Comparison of ENCODE assay signal across 8 cellular contexts in genomic region chr1:172443666-172444453, GRCh38. TPM values are rescaled to one million over a fixed set of nuclear protein-coding genes. Genes with fewer than 3 reads are reported as not detected.
DNase-seq lines count a peak whose midpoint lies in the region; ATAC-seq lines count a peak whose summit lies in the region.

PIGC (minus strand) TSS chr1:172444069; CDS start chr1:172442622, 1,447 bp downstream.

- DNase-seq in Ammon's horn (ENCODE audit: low spot score) (peak; percentile 95), NCI-H460 (ENCODE audit: extremely low read depth, low read depth) (peak; percentile 91), cerebellum (ENCODE audit: low spot score) (peak; percentile 90), kidney glomerular epithelial cell (lab: John Stamatoyannopoulos, UW) (peak; percentile 85)
- DNase-seq in activated CD4-positive, CD25-positive, alpha-beta regulatory T cell treated with anti-CD3 and anti-CD28 coated beads, Interleukin-2, amount 50 U/mL, for 72 hours: peak; percentile 92
- peak; percentile 73 to 86 for DNase-seq in stimulated activated CD4-positive, alpha-beta T cell treated with anti-CD3 and anti-CD28 coated beads, Interleukin-1b, Interleukin-23, amount 100 ng/mL, for 1 hour (ENCODE audit: low read depth in 2 of 2)

- ATAC-seq in GM19043 (IDR thresholded peaks at IDR 0.05; ENCODE audit: low read depth, unreplicated experiment) (peak; percentile 98), HG03378 (IDR thresholded peaks at IDR 0.05; ENCODE audit: unreplicated experiment) (peak; percentile 94)

RNA-seq across cellular contexts. Expression of gene PIGC, which starts in this region (rescaled TPM):
- total RNA-seq in NCI-H460 (2014; rRNA removed; shearing (Covaris generic)): 27.9 and 30.9 TPM in 2 replicates
- 32.2 and 36.3 TPM in 2 replicates for polyA plus RNA-seq in NCI-H460 (2014; cell fraction: nucleus; rRNA removed)
- 24.5 TPM for total RNA-seq in cerebellum

Comparison
In these comparisons a context has a peak if more than half of its experiments do, and no peak if none do; other contexts are left out.
1. Peak in every context shown above with its lines: DNase-seq and ATAC-seq.